ENCODE assay signal across 29 cellular contexts in genomic region chr22:24330636-24331035, GRCh38.
DNase-seq lines count a peak whose midpoint lies in the region; FAIRE-seq and TF ChIP-seq lines count a peak whose summit lies in the region.
"Had no signal": no experiment of that assay in that cellular context is flagged by ENCODE, and none has a peak within 500 bp of the region (broad histone marks: within the 10 kb centered on the region; RNA-seq: fewer than 3 reads in every experiment).

No MANE protein-coding gene starts in this region.

- H3K27ac ChIP-seq in osteoblast (ENCODE audit: low read depth, low read length) = peak overlapping the region; percentile 0
- H3K27ac ChIP-seq: 22Rv1, cardiac muscle cell, esophagus squamous epithelium, gastroesophageal sphincter, sigmoid colon, vagina had no signal

- H3K4me2 ChIP-seq in osteoblast (ENCODE audit: insufficient read depth, low read length) = no peak overlapping the region

- FAIRE-seq in GM19239 (lab: Jason Lieb, UNC) = no peak
- FAIRE-seq: H1 had no signal

- H3K4me1 ChIP-seq in osteoblast (ENCODE audit: insufficient read depth, low read length) = peaks cover 39% of the 10 kb centered on the region
- H3K4me1 ChIP-seq: esophagus squamous epithelium, sigmoid colon had no signal

- H2AFZ ChIP-seq in osteoblast (ENCODE audit: low read length) = no peak overlapping the region

- peaks cover 4% of the 10 kb centered on the region for H4K20me1 ChIP-seq in osteoblast (ENCODE audit: insufficient read depth, low read length)

- H3K9me3 ChIP-seq in osteoblast (ENCODE audit: low read depth, low read length) = no peaks in the 10 kb centered on the region
- H3K9me3 ChIP-seq: esophagus squamous epithelium, gastroesophageal sphincter, neutrophil, sigmoid colon, vagina had no signal

- DNase-seq in NCI-H82 (lab: John Stamatoyannopoulos, UW) (peak; percentile 3), NCI-H82 treated with DMSO at 0.1 percent for 48 hours (lab: John Stamatoyannopoulos, UW; ENCODE audit: unreplicated experiment) (no peak), OCI-M1 (lab: John Stamatoyannopoulos, UW) (peak; percentile 40), cardiac fibroblast (ENCODE audit: low read depth in 2 of 2) (peak; percentile 13 to 18), osteoblast (ENCODE audit: insufficient read length, low spot score, missing footprints) (no peak), GM19239 (ENCODE audit: insufficient read length, low spot score) (no peak), SIG-M5 treated with dmso at 0.1 percent for 504 hours (lab: John Stamatoyannopoulos, UW; ENCODE audit: unreplicated experiment) (no peak), cerebellar cortex (ENCODE audit: low spot score) (no peak)
- DNase-seq: activated CD4-positive, alpha-beta T cell treated with anti-CD3 and anti-CD28 coated beads, Interleukin-2, amount 10 ng/mL, durations not matched to agents 7 days and 5 days; activated naive CD4-positive, alpha-beta T cell treated with Interleukin-2 at 50 U/mL for 16 hours; amygdala; CD4-positive, alpha-beta memory T cell; cortex of kidney; esophagus squamous epithelium; hippocampal formation; immature natural killer cell; naive B cell; NCI-H1092; NCI-H1930; sigmoid colon; stimulated activated naive CD4-positive, alpha-beta T cell; SW 1271; T-helper 9 cell had no signal

- H3K27me3 ChIP-seq in osteoblast (ENCODE audit: insufficient read depth, low read length) = no peaks in the 10 kb centered on the region
- H3K27me3 ChIP-seq: cardiac muscle cell, esophagus squamous epithelium, gastroesophageal sphincter, neutrophil, sigmoid colon, vagina had no signal

- no peak for TF ChIP-seq CTCF in cardiac fibroblast (IDR thresholded peaks at IDR 0.05; ENCODE audit: low read depth, low read length)
- no peak for TF ChIP-seq CTCF in osteoblast (IDR thresholded peaks at IDR 0.05; ENCODE audit: extremely low read depth, low read depth, low read length)

- H3K36me3 ChIP-seq in osteoblast (ENCODE audit: insufficient read depth, low read length) = peaks cover 49% of the 10 kb centered on the region

- H3K4me3 ChIP-seq in cardiac fibroblast (replicated peaks in 1 of 2; ENCODE audit: low read depth in 2 of 2, low read length in 2 of 2) = no peak overlapping the region
- no peak overlapping the region for H3K4me3 ChIP-seq in osteoblast (ENCODE audit: insufficient read depth, low read length)
- H3K4me3 ChIP-seq: cardiac muscle cell, esophagus squamous epithelium, gastroesophageal sphincter, sigmoid colon, vagina had no signal

- H3K79me2 ChIP-seq in osteoblast (ENCODE audit: insufficient read depth, low read length) = peaks cover 36% of the 10 kb centered on the region

Comparison
In these comparisons a context has a peak if more than half of its experiments do, and no peak if none do; other contexts are left out.
1. DNase-seq: peak in NCI-H82 (single experiment), OCI-M1 (single experiment) and cardiac fibroblast (2 of 2); none in NCI-H82 treated with DMSO at 0.1 percent for 48 hours (single experiment), osteoblast (single experiment), GM19239 (single experiment), SIG-M5 treated with dmso at 0.1 percent for 504 hours (single experiment) and cerebellar cortex (single experiment).